In genomic region chr10:43048301-43049051, GRCh38 we compare ENCODE assay signal across 1 cellular context.
TF ChIP-seq lines count a peak whose summit lies in the region.

No MANE protein-coding gene starts in this region.

TF ChIP-seq in WTC11, 78 proteins besides CTCF, POLR2A, EP300 and RAD21 (continued from another document):
- no peak for TF ChIP-seq ATF6 (CRISPR knock-in tag; IDR thresholded peaks at IDR 0.05)
- no peak for TF ChIP-seq ZNF396 (CRISPR knock-in tag; IDR thresholded peaks at IDR 0.05; ENCODE audit: borderline replicate concordance)
- TF ChIP-seq ATF2 (CRISPR knock-in tag; IDR thresholded peaks at IDR 0.05; ENCODE audit: borderline replicate concordance, low read depth): no peak
- TF ChIP-seq ESRRA (CRISPR knock-in tag; IDR thresholded peaks at IDR 0.05; ENCODE audit: borderline replicate concordance): no peak
- no peak for TF ChIP-seq RELA (CRISPR knock-in tag; IDR thresholded peaks at IDR 0.05; ENCODE audit: borderline replicate concordance)
- no peak for TF ChIP-seq MLX (CRISPR knock-in tag; IDR thresholded peaks at IDR 0.05)
- TF ChIP-seq PREB (CRISPR knock-in tag; IDR thresholded peaks at IDR 0.05; ENCODE audit: borderline replicate concordance): no peak
- no peak for TF ChIP-seq ZSCAN18 (CRISPR knock-in tag; IDR thresholded peaks at IDR 0.05)
- no peak for TF ChIP-seq SMAD4 (CRISPR knock-in tag; IDR thresholded peaks at IDR 0.05)
- TF ChIP-seq ZNF416 (CRISPR knock-in tag; IDR thresholded peaks at IDR 0.05): no peak
- TF ChIP-seq ZNF423 (CRISPR knock-in tag; IDR thresholded peaks at IDR 0.05): no peak
- TF ChIP-seq OVOL2 (CRISPR knock-in tag; IDR thresholded peaks at IDR 0.05; ENCODE audit: borderline replicate concordance): no peak
